Comparison of ENCODE assay signal across 8 cellular contexts in the genomic region with DNA sequence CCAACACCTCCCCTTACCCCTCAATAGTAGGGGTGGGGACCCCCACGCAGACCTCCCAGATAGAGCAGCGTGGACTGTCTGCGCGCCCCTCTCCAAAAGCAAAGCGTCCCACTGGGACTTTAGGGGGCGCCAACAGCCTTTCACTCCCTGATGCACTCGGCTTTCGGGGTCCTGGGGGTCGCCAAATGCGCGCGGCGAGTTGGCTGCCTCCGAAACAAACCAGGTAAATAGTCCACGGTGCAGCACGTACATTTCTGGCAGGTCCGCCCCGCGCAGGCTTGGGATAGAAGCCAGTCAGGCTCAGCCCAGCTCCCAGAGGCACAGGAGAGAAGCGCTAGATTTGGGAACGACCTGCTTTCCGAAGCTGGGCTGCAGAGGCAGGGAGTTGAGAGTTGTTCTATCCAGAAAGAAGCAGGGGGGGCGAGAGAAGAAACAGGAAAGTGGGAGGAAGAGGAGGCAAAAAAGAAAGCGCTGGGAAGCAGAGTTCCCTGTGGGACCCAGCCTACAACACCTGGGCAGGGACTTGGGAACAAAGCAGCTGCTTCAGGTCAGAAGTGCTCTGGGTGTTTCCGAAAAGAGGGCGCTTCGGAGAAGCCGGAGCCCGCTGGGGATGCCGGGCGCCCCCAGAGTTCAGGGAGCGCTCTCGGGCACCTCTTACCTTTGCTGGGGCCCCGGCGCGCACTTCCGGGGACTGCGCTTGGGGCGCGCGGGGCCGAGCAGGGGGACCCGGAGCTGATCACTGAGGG. TPM values are rescaled to one million over a fixed set of nuclear protein-coding genes. Genes with fewer than 3 reads are reported as not detected.
DNase-seq lines count a peak whose midpoint lies in the region; ATAC-seq and TF ChIP-seq lines count a peak whose summit lies in the region.

No MANE protein-coding gene starts in this region.

- DNase-seq in RPMI7951 (ENCODE audit: low read depth) (peak; percentile 54), epithelial cell of proximal tubule (ENCODE audit: low read depth) (no peak), aorta (no peak), DMS79 (lab: John Stamatoyannopoulos, UW) (no peak)

- H3K4me1 ChIP-seq in ACC112 (ENCODE audit: control insufficient read depth, insufficient read depth, low read length, unreplicated experiment) (peaks cover 30% of the 10 kb centered on the region), aorta (ENCODE audit: control insufficient read depth in 1 of 2, insufficient read depth in 2 of 2, low read length in 2 of 2) (no peaks in the 10 kb centered on the region)

- intact Hi-C loops in aorta (cut with DNase I): no loop called here

- peak overlapping the region; percentile 72 to 83 (median 82) for H3K27ac Mint-ChIP-seq in nephron

- ATAC-seq in GM19025 (IDR thresholded peaks at IDR 0.05; ENCODE audit: low read depth, unreplicated experiment) (peak; percentile 51), HG03039 (IDR thresholded peaks at IDR 0.05; ENCODE audit: unreplicated experiment) (no peak), aorta (ENCODE audit: low FRiP score) (no peak)

- H3K36me3 ChIP-seq in ACC112 (ENCODE audit: insufficient read depth, low read length): no peaks in the 10 kb centered on the region; the same call in 1 of the 2 replicates
- no peaks in the 10 kb centered on the region for H3K36me3 ChIP-seq in aorta (ENCODE audit: control insufficient read depth in 1 of 2, insufficient read depth in 2 of 2, low read length in 1 of 2)

- peaks cover 50% of the 10 kb centered on the region for H3K79me2 ChIP-seq in ACC112 (ENCODE audit: control insufficient read depth, insufficient read depth, low read length, unreplicated experiment)

- no peaks in the 10 kb centered on the region for H3K36me3 Mint-ChIP-seq in nephron (ENCODE audit: low read depth)

- H3K27ac ChIP-seq in ACC112 (ENCODE audit: low read depth, low read length) (peak overlapping the region; percentile 76), aorta (ENCODE audit: low read depth in 1 of 2, low read length in 2 of 2) (no peak overlapping the region)

- H3K4me1 Mint-ChIP-seq in nephron: peaks cover 26% of the 10 kb centered on the region

- 1% methylated on average over 41 to 43 of the region's 43 CpGs for WGBS in aorta, 2 donors

- peaks cover 30% of the 10 kb centered on the region for H3K27me3 Mint-ChIP-seq in nephron (ENCODE audit: low read depth)

- H3K4me3 ChIP-seq in ACC112 (ENCODE audit: low read depth, low read length) (peak overlapping the region; percentile 88), epithelial cell of proximal tubule (ENCODE audit: low read depth, low read length) (peak overlapping the region; percentile 76), aorta (ENCODE audit: low read length in 2 of 2) (peak overlapping the region in 1 of 2 donors; percentile 23)

- H3K27me3 ChIP-seq in ACC112 (ENCODE audit: insufficient read depth, low read length) (no peaks in the 10 kb centered on the region), aorta (ENCODE audit: control insufficient read depth in 1 of 2, insufficient read depth in 2 of 2, low read length in 1 of 2) (peaks cover 0 to 3% of the 10 kb centered on the region in 2 donors)

- no peaks in the 10 kb centered on the region for H3K9me3 Mint-ChIP-seq in nephron

- peak overlapping the region; percentile 67 for H2AFZ ChIP-seq in ACC112 (ENCODE audit: low read length, unreplicated experiment)

- peak overlapping the region; percentile 90 to 94 (median 90) for H3K4me3 Mint-ChIP-seq in nephron

- TF ChIP-seq CTCF in epithelial cell of proximal tubule (conservative IDR thresholded peaks at IDR 0.05; ENCODE audit: low read depth, low read length): peak; percentile 49
- peak; percentile 42 to 48 (median 44) for TF ChIP-seq CTCF in nephron (IDR thresholded peaks at IDR 0.05; ENCODE audit: unreplicated experiment in 3 of 3)

- H3K9me3 ChIP-seq in aorta (ENCODE audit: control insufficient read depth, low read length): peaks cover 1% of the 10 kb centered on the region

RNA-seq across cellular contexts. Expression of gene EVA1A, which starts 0.5 kb away (rescaled TPM):
- 68.7 and 95.4 TPM in 2 replicates for total RNA-seq in RPMI7951 (2014; rRNA removed; shearing (Covaris generic))
- total RNA-seq in epithelial cell of proximal tubule: 53.7 and 67.0 TPM in 2 replicates
- 1 to 10 TPM; 1.7 to 3.1 TPM for total RNA-seq in aorta
- polyA plus RNA-seq in aorta: 1 to 10 TPM in 1 of 2 donors, under 1 TPM in 1; 0.82 to 6.0 TPM

Comparison
In these comparisons a context has a peak if more than half of its experiments do, and no peak if none do; other contexts are left out.
1. RNA of gene EVA1A, which starts 0.5 kb away (total RNA-seq): 68.7 to 95.4 TPM in RPMI7951 and 53.7 to 67.0 TPM in epithelial cell of proximal tubule; 1.7 to 3.1 TPM in aorta; every median in the first group is over 10 times any median in the second.